16 cellular contexts compared by ENCODE assay signal in the genomic region with DNA sequence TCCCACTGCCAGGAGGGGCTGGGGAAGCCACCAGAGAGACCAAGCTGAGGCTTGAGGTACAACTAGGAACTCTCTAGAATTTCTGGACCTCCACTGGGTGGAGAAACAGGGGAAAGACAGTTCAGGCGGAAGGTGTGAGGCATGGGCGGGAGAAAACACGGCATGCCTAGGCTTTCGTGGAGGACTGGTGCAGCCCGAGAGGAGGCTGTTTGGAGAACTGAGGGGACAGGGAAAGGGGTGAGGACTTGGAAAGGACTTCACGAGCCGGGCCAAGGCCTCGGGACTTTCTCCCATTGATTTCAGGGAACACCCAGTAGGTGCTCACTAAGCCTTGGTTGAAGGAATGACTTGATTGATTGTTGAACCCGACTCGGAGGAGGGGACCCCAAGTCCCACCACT. TPM values are rescaled to one million over a fixed set of nuclear protein-coding genes. Genes with fewer than 3 reads are reported as not detected.
DNase-seq lines count a peak whose midpoint lies in the region; ATAC-seq and TF ChIP-seq lines count a peak whose summit lies in the region.
"Had no signal": no experiment of that assay in that cellular context is flagged by ENCODE, and none has a peak within 500 bp of the region (broad histone marks: within the 10 kb centered on the region; RNA-seq: fewer than 3 reads in every experiment).

No MANE protein-coding gene starts in this region.

- H3K9me3 ChIP-seq in thyroid gland, result no peaks in the 10 kb centered on the region
- H3K9me3 ChIP-seq: A549 had no signal

- in situ Hi-C loops in G401 (cut with HindIII; ENCODE audit: low sequenced_read_pairs), result no loop called here

- H3K27ac ChIP-seq in thyroid gland, result no peak overlapping the region
- H3K27ac ChIP-seq: 22Rv1, A549 had no signal

- peaks cover 5% of the 10 kb centered on the region for H3K36me3 Mint-ChIP-seq in glutamatergic neuron (ENCODE audit: unreplicated experiment)
- H3K36me3 Mint-ChIP-seq in effector memory CD8-positive, alpha-beta T cell (ENCODE audit: insufficient read depth), result no peaks in the 10 kb centered on the region
- H3K36me3 Mint-ChIP-seq: CD8-positive, alpha-beta T cell had no signal

- 75 to 85% methylated on average over 10 of the region's 10 CpGs for WGBS in thyroid gland, 2 donors

- intact Hi-C loops in sciatic nerve (cut with DNase I) (no loop called here), thyroid gland (cut with DNase I) (no loop called here)

- no peak for TF ChIP-seq POLR2A in thyroid gland (IDR thresholded peaks at IDR 0.05)

- H3K27me3 Mint-ChIP-seq in glutamatergic neuron (ENCODE audit: unreplicated experiment), result peaks cover 2% of the 10 kb centered on the region
- H3K27me3 Mint-ChIP-seq in effector memory CD8-positive, alpha-beta T cell, result peaks cover 24 to 64% of the 10 kb centered on the region in 2 donors

- no peak overlapping the region for H3K27ac Mint-ChIP-seq in glutamatergic neuron (ENCODE audit: unreplicated experiment)
- no peak overlapping the region for H3K27ac Mint-ChIP-seq in effector memory CD8-positive, alpha-beta T cell
- H3K27ac Mint-ChIP-seq: CD8-positive, alpha-beta T cell had no signal

- ATAC-seq in sciatic nerve, result no peak
- ATAC-seq in effector memory CD8-positive, alpha-beta T cell (replicated peaks), result no peak
- ATAC-seq: A549; CD8-positive, alpha-beta T cell; GM12878 had no signal

- no peaks in the 10 kb centered on the region for H3K4me1 ChIP-seq in thyroid gland
- H3K4me1 ChIP-seq: A549 had no signal

- H3K36me3 ChIP-seq in thyroid gland, result no peaks in the 10 kb centered on the region

- no peaks in the 10 kb centered on the region for H3K4me1 Mint-ChIP-seq in glutamatergic neuron (ENCODE audit: low read depth, unreplicated experiment)
- H3K4me1 Mint-ChIP-seq in effector memory CD8-positive, alpha-beta T cell (ENCODE audit: low read depth in 2 of 2), result no peaks in the 10 kb centered on the region
- H3K4me1 Mint-ChIP-seq: H9 had no signal

- TF ChIP-seq CTCF in glutamatergic neuron (IDR thresholded peaks at IDR 0.05; ENCODE audit: partially characterized antibody, unreplicated experiment) (no peak), thyroid gland (IDR thresholded peaks at IDR 0.05) (no peak)

- no peak overlapping the region for H3K4me3 ChIP-seq in thyroid gland (replicated peaks in 1 of 3)
- H3K4me3 ChIP-seq: A549, GM12878 had no signal

- H3K4me3 Mint-ChIP-seq in glutamatergic neuron (ENCODE audit: unreplicated experiment), result peak overlapping the region; percentile 46
- H3K4me3 Mint-ChIP-seq in effector memory CD8-positive, alpha-beta T cell, result no peak overlapping the region
- H3K4me3 Mint-ChIP-seq: CD8-positive, alpha-beta T cell; H9 had no signal

- H3K27me3 ChIP-seq in thyroid gland, result no peaks in the 10 kb centered on the region

- H3K9me3 Mint-ChIP-seq in glutamatergic neuron (ENCODE audit: unreplicated experiment), result peaks cover 2% of the 10 kb centered on the region
- no peaks in the 10 kb centered on the region for H3K9me3 Mint-ChIP-seq in effector memory CD8-positive, alpha-beta T cell
- H3K9me3 Mint-ChIP-seq: CD8-positive, alpha-beta T cell had no signal

- DNase-seq in activated effector memory CD4-positive, alpha-beta T cell treated with anti-CD3 and anti-CD28 coated beads, Interleukin-2, amount 50 U/mL, for 16 hours, result peak; percentile 43
- DNase-seq in activated effector memory CD4-positive, alpha-beta T cell treated with Interleukin-2 at 50 U/mL for 16 hours, result no peak
- DNase-seq in glutamatergic neuron (no peak), sciatic nerve (ENCODE audit: low spot score) (peak; percentile 33), G401 (ENCODE audit: low spot score) (no peak), thyroid gland (no peak)
- no peak for DNase-seq in effector memory CD8-positive, alpha-beta T cell
- DNase-seq: AML-193; Calu3; CD8-positive, alpha-beta T cell; DMS79 treated with DMSO at 0.1 percent for 48 hours; H9; IMR-90 had no signal

RNA-seq across cellular contexts. Expression of gene ADGRD2, which starts 9.5 kb away (rescaled TPM):
- not detected for total RNA-seq in glutamatergic neuron (ENCODE audit: unreplicated experiment)
- not detected for total RNA-seq in sciatic nerve
- total RNA-seq in G401 (2014; rRNA removed; shearing (Covaris generic)), result not detected in 2 replicates
- total RNA-seq in thyroid gland, result not detected
- total RNA-seq: Calu3; CD8-positive, alpha-beta T cell; GM12878; IMR-90 had no signal

RNA-seq across cellular contexts. Expression of gene PSMB7, which starts 25.5 kb away (rescaled TPM):
- 185 TPM for total RNA-seq in glutamatergic neuron (ENCODE audit: unreplicated experiment)
- 87.6 TPM for total RNA-seq in sciatic nerve
- 163 and 196 TPM in 2 replicates for total RNA-seq in G401 (2014; rRNA removed; shearing (Covaris generic))
- 100 to 1,000 TPM in 3 of 4 donors, 10 to 100 TPM in 1; 84.3 to 178 (median 135) TPM for total RNA-seq in thyroid gland

Comparison
In these comparisons a context has a peak if more than half of its experiments do, and no peak if none do; other contexts are left out.
1. DNase-seq: peak in activated effector memory CD4-positive, alpha-beta T cell treated with anti-CD3 and anti-CD28 coated beads, Interleukin-2, amount 50 U/mL, for 16 hours (single experiment) and sciatic nerve (single experiment); none in activated effector memory CD4-positive, alpha-beta T cell treated with Interleukin-2 at 50 U/mL for 16 hours (single experiment), glutamatergic neuron (single experiment), G401 (single experiment), effector memory CD8-positive, alpha-beta T cell (0 of 3) and thyroid gland (0 of 2).